Comparison of ENCODE assay signal across 1 cellular context in genomic region chr1:155859234-155859829, GRCh38.
TF ChIP-seq lines count a peak whose summit lies in the region.

Gene SYT11, plus strand, starts transcription at chr1:155859567. Its CDS starts 195 bp downstream, at chr1:155859762.

TF ChIP-seq in K562, 482 proteins besides CTCF, POLR2A, EP300 and RAD21 (continued from another document and continues in another):
- TF ChIP-seq AFF1 (IDR thresholded peaks at IDR 0.05; ENCODE audit: low read depth in 1 of 2, partially characterized antibody in 2 of 2) (no peak), ZNF280A (IDR thresholded peaks at IDR 0.05; ENCODE audit: low read depth, partially characterized antibody) (no peak), RFX1 (IDR thresholded peaks at IDR 0.05) (no peak), TAL1 (IDR thresholded peaks at IDR 0.05) (no peak), DEAF1 (CRISPR knock-in tag; IDR thresholded peaks at IDR 0.05) (peak; percentile 99), ZBTB1 (CRISPR knock-in tag; IDR thresholded peaks at IDR 0.05; ENCODE audit: borderline replicate concordance, low read depth) (no peak), CTBP1 (IDR thresholded peaks at IDR 0.05; ENCODE audit: borderline replicate concordance) (peak; percentile 100), RREB1 (CRISPR knock-in tag; IDR thresholded peaks at IDR 0.05) (peak; percentile 100), HDAC1 (IDR thresholded peaks at IDR 0.05) (peak in 1 of 2 experiments; percentile 89; a peak in 2 of 4 replicates), PBX2 (CRISPR knock-in tag; IDR thresholded peaks at IDR 0.05; ENCODE audit: low read depth) (no peak), PBX2 (tag; conservative IDR thresholded peaks at IDR 0.05; ENCODE audit: low read depth) (no peak), MAZ (CRISPR knock-in tag; conservative IDR thresholded peaks at IDR 0.05 in 1 of 2, IDR thresholded peaks at IDR 0.05 in 1 of 2) (peak in 1 of 2 experiments; percentile 35; a peak in 1 of 4 replicates), POLR2B (IDR thresholded peaks at IDR 0.05; ENCODE audit: low read depth, partially characterized antibody) (no peak), ELF1 (tag; IDR thresholded peaks at IDR 0.05) (peak; percentile 90), GATA2 (CRISPR knock-in tag; IDR thresholded peaks at IDR 0.05) (no peak), CEBPG (CRISPR knock-in tag; IDR thresholded peaks at IDR 0.05) (peak; percentile 49), CEBPG (tag; conservative IDR thresholded peaks at IDR 0.05 in 1 of 2, IDR thresholded peaks at IDR 0.05 in 1 of 2) (peak in 1 of 2 experiments; percentile 12; a peak in 1 of 4 replicates), BCL6 (CRISPR knock-in tag; IDR thresholded peaks at IDR 0.05) (no peak), STAG1 (CRISPR knock-in tag; IDR thresholded peaks at IDR 0.05; ENCODE audit: borderline replicate concordance) (no peak), TAF15 (IDR thresholded peaks at IDR 0.05; ENCODE audit: low read depth, low read length) (no peak), CREB1 (IDR thresholded peaks at IDR 0.05) (0 out of 2 replicates have a peak, but pooled peaks have one; percentile 12), CREB1 (CRISPR knock-in tag; IDR thresholded peaks at IDR 0.05) (no peak), CREM (IDR thresholded peaks at IDR 0.05; ENCODE audit: low read depth) (peak; percentile 48), TFAP4 (CRISPR knock-in tag; IDR thresholded peaks at IDR 0.05; ENCODE audit: borderline replicate concordance) (peak; percentile 52; the same call in 1 of the 2 replicates), JUND (IDR thresholded peaks at IDR 0.05; ENCODE audit: borderline replicate concordance, low read depth, low read length) (no peak), JUND (tag; IDR thresholded peaks at IDR 0.05; ENCODE audit: borderline replicate concordance, low read depth, low read length) (no peak), ARID1B (IDR thresholded peaks at IDR 0.05) (no peak), ZNF143 (CRISPR knock-in tag; IDR thresholded peaks at IDR 0.05) (no peak), FIP1L1 (IDR thresholded peaks at IDR 0.05; ENCODE audit: low read depth, low read length, poor library complexity, severe bottlenecking) (no peak), ZNF165 (CRISPR knock-in tag; IDR thresholded peaks at IDR 0.05; ENCODE audit: borderline replicate concordance) (no peak), GTF2E2 (tag; IDR thresholded peaks at IDR 0.05) (no peak), ARID4B (CRISPR knock-in tag; IDR thresholded peaks at IDR 0.05) (no peak), CSDE1 (IDR thresholded peaks at IDR 0.05) (no peak), NFE2 (IDR thresholded peaks at IDR 0.05; ENCODE audit: low read depth) (no peak), RCOR1 (IDR thresholded peaks at IDR 0.05; ENCODE audit: borderline replicate concordance in 1 of 2, low read depth in 2 of 2, low read length in 2 of 2) (peak; percentile 98 to 100), NFATC3 (IDR thresholded peaks at IDR 0.05) (no peak), FOXA3 (CRISPR knock-in tag; conservative IDR thresholded peaks at IDR 0.05 in 1 of 2, IDR thresholded peaks at IDR 0.05 in 1 of 2) (no peak), RBFOX2 (IDR thresholded peaks at IDR 0.05; ENCODE audit: low read depth, low read length) (no peak), HDAC6 (IDR thresholded peaks at IDR 0.05; ENCODE audit: low read depth, low read length) (no peak), KHSRP (IDR thresholded peaks at IDR 0.05) (no peak), ZNF445 (CRISPR knock-in tag; IDR thresholded peaks at IDR 0.05; ENCODE audit: low read depth) (no peak), RBM14 (IDR thresholded peaks at IDR 0.05; ENCODE audit: borderline replicate concordance, insufficient read depth, low read depth, low read length) (no peak), CCAR2 (IDR thresholded peaks at IDR 0.05; ENCODE audit: low read depth, low read length) (no peak), L3MBTL2 (IDR thresholded peaks at IDR 0.05) (no peak), KLF13 (tag; IDR thresholded peaks at IDR 0.05; ENCODE audit: borderline replicate concordance, low read depth) (no peak)
